ENCODE assay signal across 2 cellular contexts in genomic region chr3:190330936-190331734, GRCh38.
TF ChIP-seq lines count a peak whose summit lies in the region.

No MANE protein-coding gene starts in this region.

TF ChIP-seq in GM23338, 12 proteins besides CTCF, POLR2A, EP300 and RAD21 (continued from another document):
- TF ChIP-seq REST (IDR thresholded peaks at IDR 0.05; ENCODE audit: unreplicated experiment) (no peak), NANOG (IDR thresholded peaks at IDR 0.05; ENCODE audit: borderline replicate concordance) (no peak), EZH2phosphoT487 (IDR thresholded peaks at IDR 0.05; ENCODE audit: unreplicated experiment) (no peak), ZNF114 (CRISPR knock-in tag; IDR thresholded peaks at IDR 0.05) (no peak), CREB1 (CRISPR knock-in tag; IDR thresholded peaks at IDR 0.05; ENCODE audit: low read depth) (no peak), ZNF462 (CRISPR knock-in tag; IDR thresholded peaks at IDR 0.05) (no peak), POLR2AphosphoS5 (IDR thresholded peaks at IDR 0.05; ENCODE audit: low read depth) (no peak)

TF ChIP-seq in IMR-90, 13 proteins besides CTCF, POLR2A, EP300 and RAD21 (continued from another document):
- TF ChIP-seq MAZ (IDR thresholded peaks at IDR 0.05; ENCODE audit: borderline replicate concordance, low read depth, low read length) (no peak), RCOR1 (IDR thresholded peaks at IDR 0.05; ENCODE audit: insufficient replicate concordance, low read length) (no peak), MAFK (IDR thresholded peaks at IDR 0.05; ENCODE audit: low read depth, low read length) (no peak)
